ENCODE assay signal across 15 cellular contexts in the genomic region with DNA sequence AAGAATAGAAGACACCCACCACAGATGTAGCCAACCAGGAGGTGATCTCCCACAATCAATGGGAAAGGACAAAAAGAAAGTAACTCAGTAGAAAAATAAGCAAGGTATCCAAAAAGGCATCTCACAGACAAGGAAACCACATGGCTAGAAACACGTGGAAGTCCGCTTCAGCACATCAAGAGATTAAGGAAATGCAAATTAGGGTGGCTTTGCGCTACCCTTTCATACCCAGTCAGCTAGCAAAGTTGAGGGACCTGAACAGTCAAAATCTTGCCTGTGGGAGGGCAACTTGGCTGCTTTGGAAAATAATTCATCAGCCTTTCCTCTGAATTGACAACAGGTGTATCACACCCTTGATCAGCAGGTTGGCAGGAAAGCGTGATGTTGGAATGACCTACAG. TPM values are rescaled to one million over a fixed set of nuclear protein-coding genes. Genes with fewer than 3 reads are reported as not detected.
DNase-seq lines count a peak whose midpoint lies in the region; ATAC-seq and TF ChIP-seq lines count a peak whose summit lies in the region.
"Had no signal": no experiment of that assay in that cellular context is flagged by ENCODE, and none has a peak within 500 bp of the region (broad histone marks: within the 10 kb centered on the region; RNA-seq: fewer than 3 reads in every experiment).

No MANE protein-coding gene starts in this region.

- H3K27ac ChIP-seq in BLaER1 treated with 17β-estradiol and CSF1 and Interleukin-3, amounts not matched to agents 10 nM and 100 nM, result no peak overlapping the region
- no peak overlapping the region for H3K27ac ChIP-seq in vagina
- H3K27ac ChIP-seq: suprapubic skin had no signal

- H3K4me3 ChIP-seq in BLaER1 treated with 17β-estradiol and CSF1 and Interleukin-3, amounts not matched to agents 10 nM and 100 nM, result no peak overlapping the region
- no peak overlapping the region for H3K4me3 ChIP-seq in vagina
- H3K4me3 ChIP-seq: suprapubic skin had no signal

- H3K4me1 ChIP-seq in BLaER1 treated with 17β-estradiol and CSF1 and Interleukin-3, amounts not matched to agents 10 nM and 100 nM, result peaks cover 17 to 99% (median 94%) of the 10 kb centered on the region in 10 experiments; a peak in 19 of 20 replicates
- no peaks in the 10 kb centered on the region for H3K4me1 ChIP-seq in vagina
- H3K4me1 ChIP-seq: suprapubic skin had no signal

- peaks cover 49 to 98% (median 88%) of the 10 kb centered on the region in 11 experiments for H3K36me3 ChIP-seq in BLaER1 treated with 17β-estradiol and CSF1 and Interleukin-3, amounts not matched to agents 10 nM and 100 nM
- peaks cover 0 to 64% of the 10 kb centered on the region in 2 donors for H3K36me3 ChIP-seq in vagina

- TF ChIP-seq POLR2A in vagina (IDR thresholded peaks at IDR 0.05), result no peak

- H3K4me3 Mint-ChIP-seq in T-helper 17 cell (no peak overlapping the region), glutamatergic neuron (ENCODE audit: unreplicated experiment) (peak overlapping the region; percentile 7)

- peaks cover 15% of the 10 kb centered on the region for H3K4me1 Mint-ChIP-seq in T-helper 17 cell
- H3K4me1 Mint-ChIP-seq in glutamatergic neuron (ENCODE audit: low read depth, unreplicated experiment), result no peaks in the 10 kb centered on the region

- intact Hi-C loops in vagina (cut with DNase I), result no loop called here

- H3K27me3 Mint-ChIP-seq in T-helper 17 cell (no peaks in the 10 kb centered on the region), glutamatergic neuron (ENCODE audit: unreplicated experiment) (peaks cover 14% of the 10 kb centered on the region)

- peaks cover 11% of the 10 kb centered on the region for H3K9me3 Mint-ChIP-seq in glutamatergic neuron (ENCODE audit: unreplicated experiment)

- H3K27me3 ChIP-seq in BLaER1 treated with 17β-estradiol and CSF1 and Interleukin-3, amounts not matched to agents 10 nM and 100 nM, result no peaks in the 10 kb centered on the region
- no peaks in the 10 kb centered on the region for H3K27me3 ChIP-seq in vagina
- H3K27me3 ChIP-seq: suprapubic skin had no signal

- peak; percentile 26 to 52 for ATAC-seq in activated CD4-positive, CD25-positive, alpha-beta regulatory T cell treated with anti-CD3 and anti-CD28 coated beads, Interleukin-2, amount 50 U/mL, for 24 hours
- peak; percentile 46 for ATAC-seq in T-helper 17 cell
- ATAC-seq: esophagus mucosa, HCT116 had no signal

- no peak for DNase-seq in activated CD4-positive, CD25-positive, alpha-beta regulatory T cell treated with anti-CD3 and anti-CD28 coated beads, Interleukin-2, amount 50 U/mL, for 72 hours
- DNase-seq in T-helper 17 cell (no peak), glutamatergic neuron (no peak), GM19240 (ENCODE audit: insufficient read length, low spot score) (no peak), NCI-H187 treated with DMSO at 0.1 percent for 48 hours (lab: John Stamatoyannopoulos, UW) (no peak), vagina (ENCODE audit: extremely low spot score in 2 of 2) (no peak)
- DNase-seq: activated CD8-positive, alpha-beta memory T cell treated with anti-CD3 and anti-CD28 coated beads, Interleukin-2, amount 50 U/mL, for 48 hours; aorta; IMR-90; kidney glomerular epithelial cell had no signal

- no peaks in the 10 kb centered on the region for H3K9me3 ChIP-seq in BLaER1 treated with 17β-estradiol and CSF1 and Interleukin-3, amounts not matched to agents 10 nM and 100 nM (replicated peaks in 1 of 11)
- no peaks in the 10 kb centered on the region for H3K9me3 ChIP-seq in T-helper 17 cell (ENCODE audit: control insufficient read depth, low read length, poor library complexity, severe bottlenecking)
- H3K9me3 ChIP-seq in vagina, result no peaks in the 10 kb centered on the region
- H3K9me3 ChIP-seq: suprapubic skin had no signal

- H3K4me2 ChIP-seq in BLaER1 treated with 17β-estradiol and CSF1 and Interleukin-3, amounts not matched to agents 10 nM and 100 nM, result peak overlapping the region; percentile 1 to 55 (median 31); a peak in 16 of 22 replicates

- peaks cover 27 to 100% (median 86%) of the 10 kb centered on the region in 11 experiments; a peak in 21 of 22 replicates for H4K20me1 ChIP-seq in BLaER1 treated with 17β-estradiol and CSF1 and Interleukin-3, amounts not matched to agents 10 nM and 100 nM

- TF ChIP-seq CTCF in glutamatergic neuron (IDR thresholded peaks at IDR 0.05; ENCODE audit: partially characterized antibody, unreplicated experiment), result no peak
- no peak for TF ChIP-seq CTCF in vagina (IDR thresholded peaks at IDR 0.05)

- H3K36me3 Mint-ChIP-seq in T-helper 17 cell (ENCODE audit: low read depth) (no peaks in the 10 kb centered on the region), glutamatergic neuron (ENCODE audit: unreplicated experiment) (no peaks in the 10 kb centered on the region)

- H3K27ac Mint-ChIP-seq in T-helper 17 cell (peak overlapping the region; percentile 3), glutamatergic neuron (ENCODE audit: unreplicated experiment) (peak overlapping the region; percentile 54)

- H3K9ac ChIP-seq in BLaER1 treated with 17β-estradiol and CSF1 and Interleukin-3, amounts not matched to agents 10 nM and 100 nM, result no peak overlapping the region

RNA-seq across cellular contexts. Expression of a gene that starts 11.6 kb away (rescaled TPM):
- total RNA-seq in T-helper 17 cell, result 100 to 1,000 TPM; 125 to 128 TPM
- total RNA-seq in glutamatergic neuron (ENCODE audit: unreplicated experiment), result 204 TPM
- total RNA-seq in vagina, result 79.8 TPM

RNA-seq across cellular contexts. Expression of a gene that starts 24.2 kb away (rescaled TPM):
- total RNA-seq in T-helper 17 cell (10 to 100 TPM; 37.9 to 40.6 TPM), glutamatergic neuron (ENCODE audit: unreplicated experiment) (106 TPM), vagina (66.0 TPM)

RNA-seq across cellular contexts. Expression of a gene that starts 35.5 kb away (rescaled TPM):
- total RNA-seq in T-helper 17 cell, result 10 to 100 TPM; 46.9 to 47.4 TPM
- total RNA-seq in glutamatergic neuron (ENCODE audit: unreplicated experiment), result 249 TPM
- total RNA-seq in vagina, result 26.0 TPM

RNA-seq across cellular contexts. Expression of a gene that starts 48.8 kb away (rescaled TPM):
- total RNA-seq in T-helper 17 cell (1 to 10 TPM; 2.7 to 3.3 TPM), glutamatergic neuron (ENCODE audit: unreplicated experiment) (96.7 TPM), vagina (21.4 TPM)
